In genomic region chr2:130366720-130367119, GRCh38 we compare ENCODE assay signal across 18 cellular contexts. TPM values are rescaled to one million over a fixed set of nuclear protein-coding genes. Genes with fewer than 3 reads are reported as not detected.
DNase-seq lines count a peak whose midpoint lies in the region; ATAC-seq, FAIRE-seq and TF ChIP-seq lines count a peak whose summit lies in the region.
"Had no signal": no experiment of that assay in that cellular context is flagged by ENCODE, and none has a peak within 500 bp of the region (broad histone marks: within the 10 kb centered on the region; RNA-seq: fewer than 3 reads in every experiment).

No MANE protein-coding gene starts in this region.

- H3K9me3 ChIP-seq in pancreas (no peaks in the 10 kb centered on the region), upper lobe of right lung (no peaks in the 10 kb centered on the region)
- H3K9me3 ChIP-seq: HAP-1 had no signal

- H3K27me3 ChIP-seq in pancreas (no peaks in the 10 kb centered on the region), upper lobe of right lung (no peaks in the 10 kb centered on the region)

- TF ChIP-seq CTCF in pancreas (IDR thresholded peaks at IDR 0.05): no peak
- TF ChIP-seq CTCF in upper lobe of right lung (IDR thresholded peaks at IDR 0.05): no peak

- H3K4me1 ChIP-seq in pancreas (peaks cover 0 to 7% (median 0%) of the 10 kb centered on the region in 3 donors), upper lobe of right lung (peaks cover 9% of the 10 kb centered on the region)

- H3K36me3 ChIP-seq in pancreas (no peaks in the 10 kb centered on the region), upper lobe of right lung (peaks cover 4% of the 10 kb centered on the region)

- H3K4me3 ChIP-seq in pancreas: no peak overlapping the region
- H3K4me3 ChIP-seq in upper lobe of right lung: no peak overlapping the region
- H3K4me3 ChIP-seq: HAP-1 had no signal

- intact Hi-C loops in pancreas (cut with DNase I) (no loop called here), upper lobe of right lung (cut with DNase I) (no loop called here)

- DNase-seq in NCI-H774 (lab: John Stamatoyannopoulos, UW) (peak; percentile 9), left lobe of liver (ENCODE audit: low spot score) (peak; percentile 47), pancreas (no peak), upper lobe of right lung (no peak)
- no peak for DNase-seq in stimulated activated CD4-positive, alpha-beta T cell treated with anti-CD3 and anti-CD28 coated beads, Interleukin-4, amount 100 ng/mL, for 24 hours
- no peak for DNase-seq in activated CD4-positive, alpha-beta T cell treated with anti-CD3 and anti-CD28 coated beads for 4 hours
- no peak for DNase-seq in activated CD4-positive, CD25-positive, alpha-beta regulatory T cell treated with anti-CD3 and anti-CD28 coated beads, Interleukin-2, amount 50 U/mL, for 72 hours
- DNase-seq: C1 segment of cervical spinal cord; Calu3; CD4-positive, alpha-beta memory T cell; COR-L47; DMS153; DND-41; GOT3 had no signal

- no peak for FAIRE-seq in pancreas (lab: Jason Lieb, UNC)
- FAIRE-seq: G401.6, GM12892, H54 had no signal

- peak; percentile 89 for ATAC-seq in left lobe of liver
- peak; percentile 55 to 81 (median 74) for ATAC-seq in pancreas
- peak; percentile 37 for ATAC-seq in upper lobe of right lung

- no peak overlapping the region for H3K27ac ChIP-seq in pancreas
- no peak overlapping the region for H3K27ac ChIP-seq in upper lobe of right lung

- 33 to 44% methylated on average over 1 of the region's 1 CpG for WGBS in pancreas, 2 donors

RNA-seq across cellular contexts. Expression of gene PTPN18, which starts 10.9 kb away (rescaled TPM):
- total RNA-seq in left lobe of liver (45.6 TPM), pancreas (10 to 100 TPM; 37.0 to 60.8 (median 40.9) TPM), upper lobe of right lung (67.8 TPM)
- 10 to 100 TPM; 65.7 to 87.0 TPM for polyA plus RNA-seq in pancreas

RNA-seq across cellular contexts. Expression of gene IMP4, which starts 24.0 kb away (rescaled TPM):
- 69.5 TPM for total RNA-seq in left lobe of liver
- total RNA-seq in pancreas: 10 to 100 TPM; 46.8 to 75.7 (median 54.7) TPM
- polyA plus RNA-seq in pancreas: 10 to 100 TPM; 83.6 to 84.7 TPM
- 55.7 TPM for total RNA-seq in upper lobe of right lung

Comparison
In these comparisons a context has a peak if more than half of its experiments do, and no peak if none do; other contexts are left out.
1. DNase-seq: peak in NCI-H774 (single experiment) and left lobe of liver (single experiment); none in pancreas (0 of 6), upper lobe of right lung (single experiment), stimulated activated CD4-positive, alpha-beta T cell treated with anti-CD3 and anti-CD28 coated beads, Interleukin-4, amount 100 ng/mL, for 24 hours (single experiment), activated CD4-positive, alpha-beta T cell treated with anti-CD3 and anti-CD28 coated beads for 4 hours (0 of 2) and activated CD4-positive, CD25-positive, alpha-beta regulatory T cell treated with anti-CD3 and anti-CD28 coated beads, Interleukin-2, amount 50 U/mL, for 72 hours (single experiment).
2. ATAC-seq: peak in every context shown above with its lines; median percentile 89 in left lobe of liver; 74 in pancreas; 37 in upper lobe of right lung.